ENCODE assay signal across 8 cellular contexts in the genomic region with DNA sequence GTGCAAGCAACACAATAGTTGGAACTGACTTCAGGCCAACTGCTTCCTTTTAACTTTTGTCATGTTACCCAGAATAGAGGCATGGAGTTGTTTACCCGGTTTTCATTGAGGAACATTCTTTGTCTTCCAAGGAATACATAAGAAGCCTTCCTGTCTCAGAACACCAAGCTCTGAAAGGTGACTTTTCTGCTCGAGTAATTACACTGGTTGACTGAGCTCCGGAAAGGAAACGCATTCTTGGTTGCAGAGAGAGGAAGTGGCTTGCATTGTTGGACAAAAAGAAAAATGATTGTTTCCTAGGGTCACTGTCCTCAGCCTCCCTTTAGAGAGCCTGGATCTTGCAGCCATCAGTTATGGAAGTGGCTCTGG.
A peak's percentile ranks its signal among the peaks of the same experiment; 100 is the strongest.
DNase-seq lines count a peak whose midpoint lies in the region; ATAC-seq and TF ChIP-seq lines count a peak whose summit lies in the region.

No MANE protein-coding gene starts in this region.

- DNase-seq in ACHN (peak; percentile 78), Kasumi-1 (lab: John Stamatoyannopoulos, UW) (peak; percentile 49), cardiac fibroblast (ENCODE audit: low read depth in 2 of 2) (peak; percentile 89 to 90), midbrain (lab: John Stamatoyannopoulos, UW) (peak; percentile 69), DMS79 treated with DMSO at 0.1 percent for 48 hours (lab: John Stamatoyannopoulos, UW) (no peak)
- DNase-seq in NK-92 treated with Interleukin-12 subunit alpha and Interleukin-12 subunit beta, amount 100 ng/mL, for 24 hours (lab: John Stamatoyannopoulos, UW): no peak

- in situ Hi-C loops in ACHN (cut with HindIII; ENCODE audit: low pct_ligation_motif_present, low pct_unique_long_range_greater_than_20kb, low sequenced_read_pairs): no loop called here

- no peak for TF ChIP-seq CTCF in cardiac fibroblast (IDR thresholded peaks at IDR 0.05; ENCODE audit: low read depth, low read length)

- H3K4me3 ChIP-seq in cardiac fibroblast (replicated peaks in 1 of 2; ENCODE audit: low read depth in 2 of 2, low read length in 2 of 2): no peak overlapping the region

- no peak for ATAC-seq in HG02642 (IDR thresholded peaks at IDR 0.05; ENCODE audit: poor library complexity, unreplicated experiment)
- ATAC-seq in HG02759 (IDR thresholded peaks at IDR 0.05; ENCODE audit: unreplicated experiment): no peak

Comparison
In these comparisons a context has a peak if more than half of its experiments do, and no peak if none do; other contexts are left out.
1. DNase-seq: peak in ACHN (single experiment), Kasumi-1 (2 of 2), cardiac fibroblast (2 of 2) and midbrain (single experiment); none in NK-92 treated with Interleukin-12 subunit alpha and Interleukin-12 subunit beta, amount 100 ng/mL, for 24 hours (single experiment) and DMS79 treated with DMSO at 0.1 percent for 48 hours (single experiment).